ENCODE assay signal across 24 cellular contexts in genomic region chr4:15348236-15348635, GRCh38.
"Had no signal": no experiment of that assay in that cellular context is flagged by ENCODE, and none has a peak within 500 bp of the region (broad histone marks: within the 10 kb centered on the region; RNA-seq: fewer than 3 reads in every experiment).

No MANE protein-coding gene starts in this region.

- H3K9ac ChIP-seq: neural progenitor cell had no signal

- FAIRE-seq: colon had no signal

- H3K36me3 ChIP-seq: esophagus muscularis mucosa, gastrocnemius medialis, heart right ventricle, neural progenitor cell, ovary, right atrium auricular region, sigmoid colon, suprapubic skin, thyroid gland, upper lobe of left lung, uterus had no signal

- H3K4me3 ChIP-seq: esophagus muscularis mucosa, gastrocnemius medialis, heart right ventricle, lung, mucosa of descending colon, neural progenitor cell, ovary, right atrium auricular region, sigmoid colon, skin epidermis, suprapubic skin, thyroid gland, upper lobe of left lung, uterus had no signal

- H3K27me3 ChIP-seq: esophagus muscularis mucosa, gastrocnemius medialis, heart right ventricle, neural progenitor cell, ovary, right atrium auricular region, sigmoid colon, suprapubic skin, thyroid gland, upper lobe of left lung, uterus had no signal

- H3K27ac Mint-ChIP-seq: dendritic cell treated with granulocyte-macrophage colony-stimulating factor and Interleukin-4, amounts not matched to agents 40 ng/mL and 50 ng/mL, for 4 days; effector memory CD8-positive, alpha-beta T cell; naive thymus-derived CD8-positive, alpha-beta T cell had no signal

- H3K4me2 ChIP-seq: neural progenitor cell had no signal

- H3K36me3 Mint-ChIP-seq: naive thymus-derived CD8-positive, alpha-beta T cell; neural progenitor cell had no signal

- DNase-seq: effector memory CD8-positive, alpha-beta T cell; gastrocnemius medialis; heart right ventricle; left cardiac atrium; left ventricle myocardium superior; mucosa of descending colon; naive thymus-derived CD8-positive, alpha-beta T cell; nucleus accumbens; ovary; sigmoid colon; stimulated activated CD4-positive, alpha-beta T cell treated with anti-CD3 and anti-CD28 coated beads, Interleukin-12 subunit alpha, Interleukin-12 subunit beta, amount 100 ng/mL, for 4 hours; stimulated activated naive CD4-positive, alpha-beta T cell treated with Interleukin-2 at 50 U/mL for 16 hours; thyroid gland; upper lobe of left lung; uterus had no signal

- H3K4me3 Mint-ChIP-seq: dendritic cell treated with granulocyte-macrophage colony-stimulating factor and Interleukin-4, amounts not matched to agents 40 ng/mL and 50 ng/mL, for 4 days; effector memory CD8-positive, alpha-beta T cell; naive thymus-derived CD8-positive, alpha-beta T cell; neural progenitor cell had no signal

- H3K9me3 ChIP-seq: esophagus muscularis mucosa, gastrocnemius medialis, heart right ventricle, mucosa of descending colon, ovary, right atrium auricular region, sigmoid colon, suprapubic skin, thyroid gland, upper lobe of left lung, uterus had no signal

- H3K27me3 Mint-ChIP-seq: dendritic cell treated with granulocyte-macrophage colony-stimulating factor and Interleukin-4, amounts not matched to agents 40 ng/mL and 50 ng/mL, for 4 days had no signal

- ATAC-seq: effector memory CD8-positive, alpha-beta T cell; gastrocnemius medialis; heart right ventricle; left cardiac atrium; left ventricle myocardium superior; mucosa of descending colon; naive thymus-derived CD8-positive, alpha-beta T cell had no signal

- H2AFZ ChIP-seq: neural progenitor cell had no signal

- H3K9me3 Mint-ChIP-seq: dendritic cell treated with granulocyte-macrophage colony-stimulating factor and Interleukin-4, amounts not matched to agents 40 ng/mL and 50 ng/mL, for 4 days; effector memory CD8-positive, alpha-beta T cell; naive thymus-derived CD8-positive, alpha-beta T cell; neural progenitor cell had no signal

- H3K27ac ChIP-seq: epithelial cell of prostate, esophagus muscularis mucosa, gastrocnemius medialis, heart right ventricle, neural progenitor cell, ovary, right atrium auricular region, sigmoid colon, skin epidermis, suprapubic skin, thyroid gland, upper lobe of left lung had no signal

- H3K4me1 ChIP-seq: gastrocnemius medialis, neural progenitor cell, right atrium auricular region, thyroid gland had no signal
